1 cellular context compared by ENCODE assay signal in genomic region chr22:49928571-49929552, GRCh38.
TF ChIP-seq lines count a peak whose summit lies in the region.

No MANE protein-coding gene starts in this region.

TF ChIP-seq in HepG2, 621 proteins besides CTCF, POLR2A, EP300 and RAD21:
- TF ChIP-seq SPEN (CRISPR knock-in tag; IDR thresholded peaks at IDR 0.05; ENCODE audit: low read depth) (no peak), TSC22D2 (CRISPR knock-in tag; IDR thresholded peaks at IDR 0.05; ENCODE audit: borderline replicate concordance) (no peak), NFKB2 (CRISPR knock-in tag; IDR thresholded peaks at IDR 0.05; ENCODE audit: borderline replicate concordance) (no peak), ZNF788 (CRISPR knock-in tag; IDR thresholded peaks at IDR 0.05; ENCODE audit: borderline replicate concordance) (no peak), ZNF589 (CRISPR knock-in tag; conservative IDR thresholded peaks at IDR 0.05) (no peak), RFXAP (CRISPR knock-in tag; IDR thresholded peaks at IDR 0.05; ENCODE audit: borderline replicate concordance) (no peak), PCBP1 (IDR thresholded peaks at IDR 0.05; ENCODE audit: borderline replicate concordance, low read depth, low read length) (no peak), ZNF17 (CRISPR knock-in tag; IDR thresholded peaks at IDR 0.05) (no peak), ZNF282 (IDR thresholded peaks at IDR 0.05; ENCODE audit: partially characterized antibody) (no peak)
- TF ChIP-seq, protein P1, sequence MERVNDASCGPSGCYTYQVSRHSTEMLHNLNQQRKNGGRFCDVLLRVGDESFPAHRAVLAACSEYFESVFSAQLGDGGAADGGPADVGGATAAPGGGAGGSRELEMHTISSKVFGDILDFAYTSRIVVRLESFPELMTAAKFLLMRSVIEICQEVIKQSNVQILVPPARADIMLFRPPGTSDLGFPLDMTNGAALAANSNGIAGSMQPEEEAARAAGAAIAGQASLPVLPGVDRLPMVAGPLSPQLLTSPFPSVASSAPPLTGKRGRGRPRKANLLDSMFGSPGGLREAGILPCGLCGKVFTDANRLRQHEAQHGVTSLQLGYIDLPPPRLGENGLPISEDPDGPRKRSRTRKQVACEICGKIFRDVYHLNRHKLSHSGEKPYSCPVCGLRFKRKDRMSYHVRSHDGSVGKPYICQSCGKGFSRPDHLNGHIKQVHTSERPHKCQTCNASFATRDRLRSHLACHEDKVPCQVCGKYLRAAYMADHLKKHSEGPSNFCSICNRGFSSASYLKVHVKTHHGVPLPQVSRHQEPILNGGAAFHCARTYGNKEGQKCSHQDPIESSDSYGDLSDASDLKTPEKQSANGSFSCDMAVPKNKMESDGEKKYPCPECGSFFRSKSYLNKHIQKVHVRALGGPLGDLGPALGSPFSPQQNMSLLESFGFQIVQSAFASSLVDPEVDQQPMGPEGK (CRISPR knock-in tag; IDR thresholded peaks at IDR 0.05): no peak
- TF ChIP-seq, protein P2, sequence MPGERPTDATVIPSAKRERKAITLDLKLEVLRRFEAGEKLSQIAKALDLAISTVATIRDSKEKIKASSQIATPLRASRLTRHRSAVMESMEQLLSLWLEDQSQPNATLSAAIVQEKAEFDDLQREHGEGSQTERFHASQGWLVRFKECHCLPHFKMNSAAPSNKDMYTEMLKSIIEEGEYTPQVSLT (CRISPR knock-in tag; IDR thresholded peaks at IDR 0.05; ENCODE audit: borderline replicate concordance, low read depth): no peak
